Comparison of ENCODE assay signal across 8 cellular contexts in the genomic region with DNA sequence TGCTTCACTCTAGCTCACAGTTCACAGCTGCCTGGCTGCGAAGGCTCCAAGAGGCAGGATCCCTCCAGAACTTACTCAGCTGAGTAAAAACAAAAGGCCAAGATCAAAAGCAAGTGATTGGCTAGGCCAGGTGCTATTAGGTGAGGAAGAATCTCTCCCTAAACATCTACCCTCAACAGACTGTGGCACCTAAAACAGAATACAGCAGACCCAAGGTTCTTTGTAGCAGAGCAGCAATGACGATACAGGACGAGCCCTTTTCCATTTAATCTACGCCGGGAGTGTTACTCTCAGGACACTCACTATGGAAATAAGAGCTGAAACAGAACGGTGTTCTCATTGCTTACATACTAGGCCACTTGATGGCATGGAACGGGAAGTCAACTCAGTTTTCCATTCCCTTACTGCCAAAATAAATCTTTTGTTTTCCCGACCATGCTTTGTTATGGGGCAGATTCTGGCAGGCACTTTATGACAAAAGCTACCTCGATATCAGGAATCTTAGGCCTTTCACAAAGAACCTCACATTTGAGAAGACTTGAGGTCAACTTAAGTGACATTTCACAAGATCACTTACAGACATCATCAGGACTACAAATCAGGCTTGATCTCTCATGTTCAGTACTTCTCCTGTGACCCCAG. TPM values are rescaled to one million over a fixed set of nuclear protein-coding genes. Genes with fewer than 3 reads are reported as not detected.
DNase-seq lines count a peak whose midpoint lies in the region; ATAC-seq and TF ChIP-seq lines count a peak whose summit lies in the region.

No MANE protein-coding gene starts in this region.

- no peaks in the 10 kb centered on the region for H3K9me2 ChIP-seq in neural cell (ENCODE audit: insufficient read depth, low read length)

- no peak for TF ChIP-seq EP300 in neural cell (conservative IDR thresholded peaks at IDR 0.05; ENCODE audit: poor library complexity, severe bottlenecking)

- TF ChIP-seq CTCF in activated B cell treated with CpG ODN at 0.5 μM for 24 hours (IDR thresholded peaks at IDR 0.05), result no peak
- no peak for TF ChIP-seq CTCF in fibroblast of villous mesenchyme (IDR thresholded peaks at IDR 0.05; ENCODE audit: insufficient read depth, low read depth, low read length)
- no peak for TF ChIP-seq CTCF in neural cell (IDR thresholded peaks at IDR 0.05; ENCODE audit: poor library complexity, severe bottlenecking)

- H3K27ac Mint-ChIP-seq in activated B cell treated with CpG ODN at 0.5 μM for 24 hours, result peak overlapping the region; percentile 98

- H4K20me1 ChIP-seq in neural cell (ENCODE audit: insufficient read depth), result no peaks in the 10 kb centered on the region

- CTCF ChIA-PET in activated B cell treated with CpG ODN at 0.5 μM for 24 hours (lab: Charles Lee), result no interaction called here

- peak overlapping the region; percentile 86 for H3K4me3 ChIP-seq in fibroblast of villous mesenchyme (ENCODE audit: low read depth, low read length)
- peak overlapping the region; percentile 80 for H3K4me3 ChIP-seq in neural cell (ENCODE audit: low read length)

- DNase-seq in COLO668 (lab: John Stamatoyannopoulos, UW; ENCODE audit: unreplicated experiment), result peak; percentile 29
- DNase-seq in HT1080 (ENCODE audit: low read depth), result peak; percentile 29
- no peak for DNase-seq in activated B cell treated with CpG ODN at 0.5 μM for 24 hours
- peak; percentile 39 for DNase-seq in fibroblast of villous mesenchyme (ENCODE audit: low read depth)
- DNase-seq in DMS153 (lab: John Stamatoyannopoulos, UW), result no peak
- DNase-seq in NK-92 treated with Interleukin-12 subunit alpha and Interleukin-12 subunit beta, amount 100 ng/mL, for 24 hours (lab: John Stamatoyannopoulos, UW), result no peak

- H3K4me1 Mint-ChIP-seq in activated B cell treated with CpG ODN at 0.5 μM for 24 hours, result peaks cover 48% of the 10 kb centered on the region

- peak overlapping the region; percentile 89 for H3K9ac ChIP-seq in neural cell (ENCODE audit: low read length)

- H3K9me3 ChIP-seq in neural cell (ENCODE audit: low read length), result no peaks in the 10 kb centered on the region

- no peaks in the 10 kb centered on the region for H3K36me3 ChIP-seq in neural cell (ENCODE audit: insufficient read depth, low read length)

- no peak for TF ChIP-seq RAD21 in neural cell (conservative IDR thresholded peaks at IDR 0.05)

- no peak for ATAC-seq in activated B cell treated with CpG ODN at 0.5 μM for 24 hours (ENCODE audit: low read depth)
- no peak for ATAC-seq in HG03039 (IDR thresholded peaks at IDR 0.05; ENCODE audit: unreplicated experiment)

- peak overlapping the region; percentile 99 for H3K4me3 Mint-ChIP-seq in activated B cell treated with CpG ODN at 0.5 μM for 24 hours

- H3K79me2 ChIP-seq in neural cell (replicated peaks; ENCODE audit: insufficient read depth, low read length), result peaks cover 20% of the 10 kb centered on the region

- H3K4me2 ChIP-seq in neural cell (ENCODE audit: low read length), result peak overlapping the region; percentile 87

- peaks cover 45% of the 10 kb centered on the region for H3K36me3 Mint-ChIP-seq in activated B cell treated with CpG ODN at 0.5 μM for 24 hours (ENCODE audit: low read depth)

- intact Hi-C loops in activated B cell treated with CpG ODN at 0.5 μM for 24 hours (cut with micrococcal nuclease), result loop anchor here (5.0 kb wide), 1 partner anchor 1546 kb away; a partner anchor contains a TSS

- no peaks in the 10 kb centered on the region for H3K27me3 Mint-ChIP-seq in activated B cell treated with CpG ODN at 0.5 μM for 24 hours

- POLR2A ChIA-PET in activated B cell treated with CpG ODN at 0.5 μM for 24 hours (lab: Charles Lee), result interaction anchor here (0.6 to 2.9 kb wide), 3 partner anchors 13 to 256 kb away, joined by 3 to 27 read pairs (median 3); a partner anchor contains a TSS

- H2AFZ ChIP-seq in neural cell (ENCODE audit: low read depth, low read length), result peak overlapping the region; percentile 99

- H3K27me3 ChIP-seq in neural cell (ENCODE audit: insufficient read depth, low read depth, low read length), result no peaks in the 10 kb centered on the region

- no peaks in the 10 kb centered on the region for H3K9me3 Mint-ChIP-seq in activated B cell treated with CpG ODN at 0.5 μM for 24 hours

- H3F3A ChIP-seq in neural cell (ENCODE audit: insufficient read depth, low read length, poor library complexity, severe bottlenecking), result no peaks in the 10 kb centered on the region

- peak overlapping the region; percentile 92 for H3K27ac ChIP-seq in neural cell (ENCODE audit: low read length)

TF ChIP-seq in neural cell, 6 proteins besides CTCF, POLR2A, EP300 and RAD21:
- no peak for TF ChIP-seq SMC3 (conservative IDR thresholded peaks at IDR 0.05; ENCODE audit: poor library complexity)
- no peak for TF ChIP-seq TAF1 (IDR thresholded peaks at IDR 0.05; ENCODE audit: low read depth)
- no peak for TF ChIP-seq POLR2AphosphoS5 (IDR thresholded peaks at IDR 0.05)
- TF ChIP-seq, protein P1, sequence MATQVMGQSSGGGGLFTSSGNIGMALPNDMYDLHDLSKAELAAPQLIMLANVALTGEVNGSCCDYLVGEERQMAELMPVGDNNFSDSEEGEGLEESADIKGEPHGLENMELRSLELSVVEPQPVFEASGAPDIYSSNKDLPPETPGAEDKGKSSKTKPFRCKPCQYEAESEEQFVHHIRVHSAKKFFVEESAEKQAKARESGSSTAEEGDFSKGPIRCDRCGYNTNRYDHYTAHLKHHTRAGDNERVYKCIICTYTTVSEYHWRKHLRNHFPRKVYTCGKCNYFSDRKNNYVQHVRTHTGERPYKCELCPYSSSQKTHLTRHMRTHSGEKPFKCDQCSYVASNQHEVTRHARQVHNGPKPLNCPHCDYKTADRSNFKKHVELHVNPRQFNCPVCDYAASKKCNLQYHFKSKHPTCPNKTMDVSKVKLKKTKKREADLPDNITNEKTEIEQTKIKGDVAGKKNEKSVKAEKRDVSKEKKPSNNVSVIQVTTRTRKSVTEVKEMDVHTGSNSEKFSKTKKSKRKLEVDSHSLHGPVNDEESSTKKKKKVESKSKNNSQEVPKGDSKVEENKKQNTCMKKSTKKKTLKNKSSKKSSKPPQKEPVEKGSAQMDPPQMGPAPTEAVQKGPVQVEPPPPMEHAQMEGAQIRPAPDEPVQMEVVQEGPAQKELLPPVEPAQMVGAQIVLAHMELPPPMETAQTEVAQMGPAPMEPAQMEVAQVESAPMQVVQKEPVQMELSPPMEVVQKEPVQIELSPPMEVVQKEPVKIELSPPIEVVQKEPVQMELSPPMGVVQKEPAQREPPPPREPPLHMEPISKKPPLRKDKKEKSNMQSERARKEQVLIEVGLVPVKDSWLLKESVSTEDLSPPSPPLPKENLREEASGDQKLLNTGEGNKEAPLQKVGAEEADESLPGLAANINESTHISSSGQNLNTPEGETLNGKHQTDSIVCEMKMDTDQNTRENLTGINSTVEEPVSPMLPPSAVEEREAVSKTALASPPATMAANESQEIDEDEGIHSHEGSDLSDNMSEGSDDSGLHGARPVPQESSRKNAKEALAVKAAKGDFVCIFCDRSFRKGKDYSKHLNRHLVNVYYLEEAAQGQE (IDR thresholded peaks at IDR 0.05; ENCODE audit: borderline replicate concordance), result no peak
- no peak for TF ChIP-seq MXI1 (conservative IDR thresholded peaks at IDR 0.05; ENCODE audit: poor library complexity, severe bottlenecking)
- no peak for TF ChIP-seq EZH2 (IDR thresholded peaks at IDR 0.05; ENCODE audit: borderline replicate concordance, insufficient read depth, low read length, poor library complexity, severe bottlenecking)

RNA-seq across cellular contexts. Expression of a gene that starts 0.8 kb away (rescaled TPM):
- 13.5 and 17.0 TPM in 2 replicates for total RNA-seq in HT1080 (2014; rRNA removed; shearing (Covaris generic))
- polyA plus RNA-seq in HT1080 (2015; cell fraction: cytosol; rRNA removed), result 31.6 and 31.9 TPM in 2 replicates
- 55.3 and 60.4 TPM in 2 replicates for polyA plus RNA-seq in HT1080 (2015; cell fraction: nucleus; rRNA removed)
- total RNA-seq in activated B cell treated with CpG ODN at 0.5 μM for 24 hours, result 55.5 and 78.0 TPM in 2 replicates
- 28.7 and 31.1 TPM in 2 replicates for total RNA-seq in fibroblast of villous mesenchyme
- polyA plus RNA-seq in neural cell, result 29.8 and 34.0 TPM in 2 replicates
- polyA minus RNA-seq in neural cell, result 60.6 and 61.7 TPM in 2 replicates

Comparison
In these comparisons a context has a peak if more than half of its experiments do, and no peak if none do; other contexts are left out.
1. DNase-seq: peak in COLO668 (single experiment), HT1080 (single experiment) and fibroblast of villous mesenchyme (single experiment); none in activated B cell treated with CpG ODN at 0.5 μM for 24 hours (single experiment), DMS153 (single experiment) and NK-92 treated with Interleukin-12 subunit alpha and Interleukin-12 subunit beta, amount 100 ng/mL, for 24 hours (single experiment).